Comparison of ENCODE assay signal across 19 cellular contexts in genomic region chr21:29349702-29350101, GRCh38. TPM values are rescaled to one million over a fixed set of nuclear protein-coding genes. Genes with fewer than 3 reads are reported as not detected.
DNase-seq lines count a peak whose midpoint lies in the region; ATAC-seq and TF ChIP-seq lines count a peak whose summit lies in the region.
"Had no signal": no experiment of that assay in that cellular context is flagged by ENCODE, and none has a peak within 500 bp of the region (broad histone marks: within the 10 kb centered on the region; RNA-seq: fewer than 3 reads in every experiment).

No MANE protein-coding gene starts in this region.

- peaks cover 46% of the 10 kb centered on the region for H3K4me1 ChIP-seq in osteoblast (ENCODE audit: insufficient read depth, low read length)
- peaks cover 11% of the 10 kb centered on the region for H3K4me1 ChIP-seq in OCI-LY7 (ENCODE audit: insufficient read depth, low read length, poor library complexity, severe bottlenecking)
- H3K4me1 ChIP-seq: colonic mucosa, prostate gland had no signal

- BruUV-seq in OCI-LY7 (replicated peaks; lab: Mats Ljungman, UMichigan), result no TSS peak

- H2AFZ ChIP-seq in osteoblast (ENCODE audit: low read length) (no peak overlapping the region), OCI-LY7 (ENCODE audit: low read length) (no peak overlapping the region)

- CTCF ChIA-PET in OCI-LY7 (lab: Charles Lee; ENCODE audit: unreplicated experiment), result interaction anchor here (0.5 kb wide), 1 partner anchor 260 kb away, joined by 10 read pairs; no protein-coding TSS in a partner anchor

- in situ Hi-C loops in brain microvascular endothelial cell (cut with HindIII; ENCODE audit: low pct_ligation_motif_present, low sequenced_read_pairs), result no loop called here

- H3K9me2 ChIP-seq in OCI-LY7 (ENCODE audit: insufficient read depth, low read length), result no peaks in the 10 kb centered on the region

- H3K27ac ChIP-seq in brain microvascular endothelial cell (peak overlapping the region; percentile 71), osteoblast (ENCODE audit: low read depth, low read length) (peak overlapping the region; percentile 64), OCI-LY7 (ENCODE audit: low read depth, low read length, poor library complexity, severe bottlenecking) (no peak overlapping the region)
- H3K27ac ChIP-seq: colonic mucosa, prostate gland, skin epidermis had no signal

- TF ChIP-seq CTCF in brain microvascular endothelial cell (IDR thresholded peaks at IDR 0.05; ENCODE audit: low read depth, low read length, missing control alignments) (no peak), osteoblast (IDR thresholded peaks at IDR 0.05; ENCODE audit: extremely low read depth, low read depth, low read length) (no peak), OCI-LY7 (conservative IDR thresholded peaks at IDR 0.05; ENCODE audit: low read length) (no peak)

- H3K27me3 ChIP-seq in brain microvascular endothelial cell (replicated peaks), result no peaks in the 10 kb centered on the region
- H3K27me3 ChIP-seq in osteoblast (ENCODE audit: insufficient read depth, low read length), result no peaks in the 10 kb centered on the region
- H3K27me3 ChIP-seq: colonic mucosa had no signal

- H3K4me3 ChIP-seq in brain microvascular endothelial cell (ENCODE audit: low read depth, low read length) (no peak overlapping the region), osteoblast (ENCODE audit: insufficient read depth, low read length) (no peak overlapping the region), OCI-LY7 (ENCODE audit: low read depth, low read length, poor library complexity, severe bottlenecking) (no peak overlapping the region)
- H3K4me3 ChIP-seq: colonic mucosa, prostate gland, skin epidermis had no signal

- intact Hi-C loops in OCI-LY7 (cut with micrococcal nuclease; ENCODE audit: unreplicated experiment), result no loop called here

- H3K79me2 ChIP-seq in osteoblast (ENCODE audit: insufficient read depth, low read length) (peaks cover 37% of the 10 kb centered on the region), OCI-LY7 (ENCODE audit: insufficient read depth, low read depth, low read length) (no peaks in the 10 kb centered on the region)

- H3K36me3 ChIP-seq in brain microvascular endothelial cell (replicated peaks) (peaks cover 6% of the 10 kb centered on the region), osteoblast (ENCODE audit: insufficient read depth, low read length) (peaks cover 51% of the 10 kb centered on the region), OCI-LY7 (ENCODE audit: insufficient read depth, low read length) (no peaks in the 10 kb centered on the region; the same call in none of the 2 replicates)
- H3K36me3 ChIP-seq: colonic mucosa, prostate gland had no signal

- no peak overlapping the region for H3K4me2 ChIP-seq in osteoblast (ENCODE audit: insufficient read depth, low read length)
- no peak overlapping the region for H3K4me2 ChIP-seq in OCI-LY7 (ENCODE audit: low read length)

- DNase-seq in DMS79 treated with DMSO at 0.1 percent for 48 hours (lab: John Stamatoyannopoulos, UW) (peak; percentile 96), NCI-H2171 treated with DMSO at 0.1 percent for 48 hours (lab: John Stamatoyannopoulos, UW) (peak; percentile 83), brain microvascular endothelial cell (no peak), osteoblast (ENCODE audit: insufficient read length, low spot score, missing footprints) (no peak), OCI-LY7 (ENCODE audit: low spot score) (no peak)
- DNase-seq in activated T-cell treated with anti-CD3 and anti-CD28 coated beads, Interleukin-2, amount 50 U/mL, for 48 hours, result no peak
- DNase-seq: activated naive CD8-positive, alpha-beta T cell treated with anti-CD3 and anti-CD28 coated beads for 36 hours; colonic mucosa; endodermal cell; NCI-H1694; NCI-H446 treated with DMSO at 0.1 percent for 48 hours; stimulated activated CD4-positive, alpha-beta T cell treated with anti-CD3 and anti-CD28 coated beads, Interleukin-4, amount 100 ng/mL, for 1 hour; SW 1271 had no signal

- no peaks in the 10 kb centered on the region for H3K9me3 ChIP-seq in osteoblast (ENCODE audit: low read depth, low read length)
- no peaks in the 10 kb centered on the region for H3K9me3 ChIP-seq in OCI-LY7 (ENCODE audit: low read length)
- H3K9me3 ChIP-seq: colonic mucosa, prostate gland had no signal

- no peaks in the 10 kb centered on the region for H4K20me1 ChIP-seq in osteoblast (ENCODE audit: insufficient read depth, low read length)
- H4K20me1 ChIP-seq in OCI-LY7 (ENCODE audit: insufficient read depth, low read length), result no peaks in the 10 kb centered on the region

- ATAC-seq in HG02981 (IDR thresholded peaks at IDR 0.05; ENCODE audit: unreplicated experiment) (no peak), HG03565 (IDR thresholded peaks at IDR 0.05; ENCODE audit: unreplicated experiment) (no peak)
- ATAC-seq: HCT116, Right ventricle myocardium inferior had no signal

- POLR2A ChIA-PET in OCI-LY7 (lab: Charles Lee), result no interaction called here

RNA-seq across cellular contexts. Expression of gene BACH1, which starts 51.0 kb away (rescaled TPM):
- total RNA-seq in osteoblast (153 and 189 TPM in 2 replicates), OCI-LY7 (2022) (37.2 and 38.4 TPM in 2 replicates)
- 18.6 and 19.1 TPM in 2 replicates for total RNA-seq in OCI-LY7 (2014; rRNA removed; shearing (Covaris generic))

Comparison
In these comparisons a context has a peak if more than half of its experiments do, and no peak if none do; other contexts are left out.
1. DNase-seq: peak in DMS79 treated with DMSO at 0.1 percent for 48 hours (single experiment) and NCI-H2171 treated with DMSO at 0.1 percent for 48 hours (single experiment); none in brain microvascular endothelial cell (single experiment), osteoblast (single experiment), OCI-LY7 (single experiment) and activated T-cell treated with anti-CD3 and anti-CD28 coated beads, Interleukin-2, amount 50 U/mL, for 48 hours (0 of 2).